1 cellular context compared by ENCODE assay signal in the genomic region with DNA sequence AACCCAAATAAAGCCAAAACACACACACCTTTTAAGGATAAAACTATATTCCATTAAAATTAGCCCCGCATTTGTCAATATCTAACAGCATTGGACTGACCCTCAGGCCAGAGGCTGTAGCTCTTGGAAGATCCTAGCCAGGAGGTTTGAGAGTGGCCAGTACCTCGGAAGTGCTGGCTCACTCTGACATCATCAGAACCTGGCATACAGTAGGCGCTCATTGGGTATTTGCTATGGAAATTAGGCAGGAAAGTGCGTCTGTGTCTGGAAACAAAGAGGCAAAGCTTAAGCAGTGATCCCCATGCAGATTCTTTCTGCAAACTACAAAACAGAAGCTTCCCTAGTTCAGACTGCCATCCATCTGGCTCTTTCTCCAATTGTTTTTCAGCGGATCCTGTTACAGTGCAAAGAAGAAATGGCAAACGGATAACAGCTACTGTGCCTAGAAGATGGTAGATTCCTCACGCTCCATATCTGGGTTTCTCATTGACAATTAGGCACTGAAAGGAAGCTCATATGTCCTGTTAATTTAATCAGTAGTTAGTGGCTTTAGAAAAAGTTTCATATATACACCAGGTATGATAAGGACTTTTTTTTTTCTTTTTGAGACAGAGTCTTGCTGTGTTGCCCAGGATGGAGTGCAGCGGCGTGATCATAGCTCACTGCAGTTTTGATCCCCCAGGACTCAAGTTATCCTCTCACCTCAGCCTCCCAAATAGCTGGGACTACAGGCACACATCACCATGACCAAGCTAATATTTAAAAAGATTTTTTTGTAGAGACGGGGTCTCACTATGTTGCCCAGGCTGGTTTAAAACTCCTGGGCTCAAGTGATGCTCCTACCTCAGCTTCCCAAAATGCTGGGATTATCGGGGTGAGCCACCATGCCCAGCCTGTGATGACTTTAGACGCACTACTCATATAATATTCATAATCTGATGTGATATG.
TF ChIP-seq lines count a peak whose summit lies in the region.

No MANE protein-coding gene starts in this region.

TF ChIP-seq in A549, 52 proteins besides CTCF, POLR2A, EP300 and RAD21:
- TF ChIP-seq, protein P1, sequence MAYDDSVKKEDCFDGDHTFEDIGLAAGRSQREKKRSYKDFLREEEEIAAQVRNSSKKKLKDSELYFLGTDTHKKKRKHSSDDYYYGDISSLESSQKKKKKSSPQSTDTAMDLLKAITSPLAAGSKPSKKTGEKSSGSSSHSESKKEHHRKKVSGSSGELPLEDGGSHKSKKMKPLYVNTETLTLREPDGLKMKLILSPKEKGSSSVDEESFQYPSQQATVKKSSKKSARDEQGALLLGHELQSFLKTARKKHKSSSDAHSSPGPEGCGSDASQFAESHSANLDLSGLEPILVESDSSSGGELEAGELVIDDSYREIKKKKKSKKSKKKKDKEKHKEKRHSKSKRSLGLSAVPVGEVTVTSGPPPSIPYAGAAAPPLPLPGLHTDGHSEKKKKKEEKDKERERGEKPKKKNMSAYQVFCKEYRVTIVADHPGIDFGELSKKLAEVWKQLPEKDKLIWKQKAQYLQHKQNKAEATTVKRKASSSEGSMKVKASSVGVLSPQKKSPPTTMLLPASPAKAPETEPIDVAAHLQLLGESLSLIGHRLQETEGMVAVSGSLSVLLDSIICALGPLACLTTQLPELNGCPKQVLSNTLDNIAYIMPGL (CRISPR knock-in tag; IDR thresholded peaks at IDR 0.05; ENCODE audit: borderline replicate concordance): no peak
TF ChIP-seq in A549: peak in this region for 0.
